19 cellular contexts compared by ENCODE assay signal in the genomic region with DNA sequence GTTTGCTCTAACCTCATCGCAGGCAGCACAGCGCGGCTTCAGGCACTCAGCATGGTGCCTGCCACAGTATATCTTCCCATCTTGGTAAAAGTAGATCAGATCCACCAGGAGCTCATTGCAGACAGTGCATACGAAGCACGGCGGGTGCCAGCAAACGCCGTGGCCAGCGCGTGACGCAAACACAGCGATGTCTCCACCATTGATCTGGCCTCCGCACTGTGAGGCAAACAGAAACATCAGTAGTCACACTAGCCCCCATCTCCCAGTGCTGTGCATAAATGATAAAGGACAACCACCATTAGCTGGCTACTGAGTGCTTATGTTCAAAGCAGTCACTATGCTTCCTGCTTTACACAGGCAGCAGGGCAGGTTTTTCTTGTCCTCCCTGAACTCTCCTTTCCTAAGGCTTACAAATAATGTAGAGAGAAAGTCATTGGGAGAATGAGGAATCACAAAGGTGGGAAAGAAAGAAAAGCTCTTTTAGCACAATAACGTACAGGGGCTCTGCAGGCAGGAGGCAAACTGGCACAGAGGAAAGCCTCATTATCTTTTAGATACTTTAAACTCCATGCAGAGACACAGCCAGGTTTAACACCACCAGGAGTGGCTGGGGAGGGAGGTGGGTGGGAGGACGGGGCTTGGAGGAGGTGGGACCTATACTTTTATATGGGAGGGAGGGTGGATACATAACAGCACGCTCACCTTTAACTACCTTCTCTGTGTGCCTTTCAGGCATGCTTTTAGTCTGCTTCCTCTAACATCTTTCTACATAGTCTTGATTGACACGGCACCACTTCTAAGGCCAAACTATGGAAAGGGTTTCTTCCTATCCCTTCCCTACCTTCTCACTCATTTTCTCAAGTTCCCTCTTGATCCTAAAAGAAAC.
DNase-seq lines count a peak whose midpoint lies in the region; ATAC-seq and TF ChIP-seq lines count a peak whose summit lies in the region.
"Had no signal": no experiment of that assay in that cellular context is flagged by ENCODE, and none has a peak within 500 bp of the region (broad histone marks: within the 10 kb centered on the region; RNA-seq: fewer than 3 reads in every experiment).

No MANE protein-coding gene starts in this region.

- TF ChIP-seq CTCF in VCaP (conservative IDR thresholded peaks at IDR 0.05) (no peak), smooth muscle cell (IDR thresholded peaks at IDR 0.05; ENCODE audit: borderline replicate concordance, insufficient read depth, poor library complexity, severe bottlenecking) (no peak)

- peaks cover 20% of the 10 kb centered on the region for H4K20me1 ChIP-seq in smooth muscle cell (ENCODE audit: low read depth)
- H4K20me1 ChIP-seq: BLaER1 had no signal

- 89% methylated on average over 17 of the region's 17 CpGs for WGBS in smooth muscle cell (ENCODE audit: low lambda C conversion rate)

- POLR2A ChIA-PET in HEK293T (lab: Yijun Ruan, JAX) = no interaction called here

- peaks cover 56% of the 10 kb centered on the region for H3K36me3 ChIP-seq in smooth muscle cell (ENCODE audit: low read depth)
- H3K36me3 ChIP-seq: BLaER1 had no signal

- no peak overlapping the region for H3K4me3 ChIP-seq in smooth muscle cell
- H3K4me3 ChIP-seq: BLaER1 had no signal

- peaks cover 17% of the 10 kb centered on the region for H3F3A ChIP-seq in smooth muscle cell (ENCODE audit: low read depth)

- no peaks in the 10 kb centered on the region for H3K27me3 ChIP-seq in smooth muscle cell (ENCODE audit: low read depth)
- H3K27me3 ChIP-seq: BLaER1 had no signal

- H3K36me3 Mint-ChIP-seq in activated CD8-positive, alpha-beta memory T cell treated with anti-CD3 and anti-CD28 coated beads, Interleukin-2, amount 10 ng/mL, durations not matched to agents 7 days and 5 days = no peaks in the 10 kb centered on the region
- H3K36me3 Mint-ChIP-seq: stimulated activated naive B cell treated with anti-CD40 and anti-IgM and Interleukin-4, amounts not matched to agents 10 μg/mL and 1 μg/mL and 100 μg/mL, for 72 hours had no signal

- no peaks in the 10 kb centered on the region for H3K9me3 Mint-ChIP-seq in activated CD8-positive, alpha-beta memory T cell treated with anti-CD3 and anti-CD28 coated beads, Interleukin-2, amount 10 ng/mL, durations not matched to agents 7 days and 5 days (ENCODE audit: low read depth)
- H3K9me3 Mint-ChIP-seq: stimulated activated naive B cell treated with anti-CD40 and anti-IgM and Interleukin-4, amounts not matched to agents 10 μg/mL and 1 μg/mL and 100 μg/mL, for 72 hours had no signal

- DNase-seq in HEK293T (ENCODE audit: extremely low spot score) (no peak), iPS-NIHi11 (ENCODE audit: low spot score) (peak; percentile 26), smooth muscle cell (lab: John Stamatoyannopoulos, UW; ENCODE audit: unreplicated experiment) (no peak), KBM-7 (no peak)
- no peak for DNase-seq in activated CD8-positive, alpha-beta memory T cell treated with anti-CD3 and anti-CD28 coated beads, Interleukin-2, amount 10 ng/mL, durations not matched to agents 7 days and 5 days
- DNase-seq in stimulated activated naive CD4-positive, alpha-beta T cell treated with Interleukin-2 at 50 U/mL for 16 hours (lab: John Stamatoyannopoulos, UW) = no peak
- DNase-seq: activated effector memory CD4-positive, alpha-beta T cell treated with anti-CD3 and anti-CD28 coated beads, Interleukin-2, amount 50 U/mL, for 16 hours; DMS53; GOT3; mesenchymal stem cell; NCI-H1048; NCI-H2227 treated with DMSO at 0.1 percent for 48 hours; OCI-M1; small intestine; stimulated activated naive B cell treated with anti-CD40 and anti-IgM and Interleukin-4, amounts not matched to agents 10 μg/mL and 1 μg/mL and 100 μg/mL, for 72 hours; WERI-Rb-1 had no signal

- ATAC-seq in HG02623 (IDR thresholded peaks at IDR 0.05; ENCODE audit: unreplicated experiment) = no peak
- ATAC-seq in activated CD8-positive, alpha-beta memory T cell treated with anti-CD3 and anti-CD28 coated beads, Interleukin-2, amount 10 ng/mL, durations not matched to agents 7 days and 5 days = no peak
- ATAC-seq: stimulated activated naive B cell treated with anti-CD40 and anti-IgM and Interleukin-4, amounts not matched to agents 10 μg/mL and 1 μg/mL and 100 μg/mL, for 72 hours had no signal

- peaks cover 9% of the 10 kb centered on the region for H3K79me2 ChIP-seq in smooth muscle cell (ENCODE audit: low read depth)

- no peak overlapping the region for H3K4me3 Mint-ChIP-seq in activated CD8-positive, alpha-beta memory T cell treated with anti-CD3 and anti-CD28 coated beads, Interleukin-2, amount 10 ng/mL, durations not matched to agents 7 days and 5 days
- H3K4me3 Mint-ChIP-seq: stimulated activated naive B cell treated with anti-CD40 and anti-IgM and Interleukin-4, amounts not matched to agents 10 μg/mL and 1 μg/mL and 100 μg/mL, for 72 hours had no signal

- peaks cover 10% of the 10 kb centered on the region for H3K27me3 Mint-ChIP-seq in activated CD8-positive, alpha-beta memory T cell treated with anti-CD3 and anti-CD28 coated beads, Interleukin-2, amount 10 ng/mL, durations not matched to agents 7 days and 5 days
- H3K27me3 Mint-ChIP-seq: stimulated activated naive B cell treated with anti-CD40 and anti-IgM and Interleukin-4, amounts not matched to agents 10 μg/mL and 1 μg/mL and 100 μg/mL, for 72 hours had no signal

- CTCF ChIA-PET in HEK293T (lab: Yijun Ruan, JAX) = no interaction called here
- CTCF ChIA-PET in activated CD8-positive, alpha-beta memory T cell treated with anti-CD3 and anti-CD28 coated beads, Interleukin-2, amount 10 ng/mL, durations not matched to agents 7 days and 5 days (lab: Charles Lee) = no interaction called here

- H3K27ac Mint-ChIP-seq in activated CD8-positive, alpha-beta memory T cell treated with anti-CD3 and anti-CD28 coated beads, Interleukin-2, amount 10 ng/mL, durations not matched to agents 7 days and 5 days = no peak overlapping the region
- H3K27ac Mint-ChIP-seq: stimulated activated naive B cell treated with anti-CD40 and anti-IgM and Interleukin-4, amounts not matched to agents 10 μg/mL and 1 μg/mL and 100 μg/mL, for 72 hours had no signal

- no peak overlapping the region for H3K4me2 ChIP-seq in smooth muscle cell
- H3K4me2 ChIP-seq: BLaER1 had no signal

- H3K9ac ChIP-seq in smooth muscle cell (ENCODE audit: low read depth) = no peak overlapping the region
- H3K9ac ChIP-seq: BLaER1 had no signal

- H3K9me3 ChIP-seq in smooth muscle cell (replicated peaks; ENCODE audit: low read depth) = no peaks in the 10 kb centered on the region
- H3K9me3 ChIP-seq: BLaER1 had no signal

- H3K4me1 Mint-ChIP-seq in activated CD8-positive, alpha-beta memory T cell treated with anti-CD3 and anti-CD28 coated beads, Interleukin-2, amount 10 ng/mL, durations not matched to agents 7 days and 5 days = no peaks in the 10 kb centered on the region
- H3K4me1 Mint-ChIP-seq: stimulated activated naive B cell treated with anti-CD40 and anti-IgM and Interleukin-4, amounts not matched to agents 10 μg/mL and 1 μg/mL and 100 μg/mL, for 72 hours had no signal

- H2AFZ ChIP-seq in smooth muscle cell (ENCODE audit: low read depth) = no peak overlapping the region

- in situ Hi-C loops in KBM-7 (cut with MboI; ENCODE audit: low pct_unique_long_range_greater_than_20kb, low sequenced_read_pairs) = no loop called here

- peaks cover 12% of the 10 kb centered on the region for H3K4me1 ChIP-seq in smooth muscle cell (ENCODE audit: low read depth)
- H3K4me1 ChIP-seq: BLaER1 had no signal

- H3K27ac ChIP-seq in VCaP = peak overlapping the region; percentile 91
- peak overlapping the region; percentile 70 for H3K27ac ChIP-seq in smooth muscle cell (ENCODE audit: low read depth)
- H3K27ac ChIP-seq: BLaER1, WERI-Rb-1 had no signal

TF ChIP-seq in HEK293T, 16 proteins besides CTCF, POLR2A, EP300 and RAD21:
- TF ChIP-seq HDGF (IDR thresholded peaks at IDR 0.05; ENCODE audit: borderline replicate concordance) = no peak
- TF ChIP-seq, protein P1, sequence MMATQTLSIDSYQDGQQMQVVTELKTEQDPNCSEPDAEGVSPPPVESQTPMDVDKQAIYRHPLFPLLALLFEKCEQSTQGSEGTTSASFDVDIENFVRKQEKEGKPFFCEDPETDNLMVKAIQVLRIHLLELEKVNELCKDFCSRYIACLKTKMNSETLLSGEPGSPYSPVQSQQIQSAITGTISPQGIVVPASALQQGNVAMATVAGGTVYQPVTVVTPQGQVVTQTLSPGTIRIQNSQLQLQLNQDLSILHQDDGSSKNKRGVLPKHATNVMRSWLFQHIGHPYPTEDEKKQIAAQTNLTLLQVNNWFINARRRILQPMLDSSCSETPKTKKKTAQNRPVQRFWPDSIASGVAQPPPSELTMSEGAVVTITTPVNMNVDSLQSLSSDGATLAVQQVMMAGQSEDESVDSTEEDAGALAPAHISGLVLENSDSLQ (IDR thresholded peaks at IDR 0.05) = peak; percentile 73
